2 cellular contexts compared by ENCODE assay signal in the genomic region with DNA sequence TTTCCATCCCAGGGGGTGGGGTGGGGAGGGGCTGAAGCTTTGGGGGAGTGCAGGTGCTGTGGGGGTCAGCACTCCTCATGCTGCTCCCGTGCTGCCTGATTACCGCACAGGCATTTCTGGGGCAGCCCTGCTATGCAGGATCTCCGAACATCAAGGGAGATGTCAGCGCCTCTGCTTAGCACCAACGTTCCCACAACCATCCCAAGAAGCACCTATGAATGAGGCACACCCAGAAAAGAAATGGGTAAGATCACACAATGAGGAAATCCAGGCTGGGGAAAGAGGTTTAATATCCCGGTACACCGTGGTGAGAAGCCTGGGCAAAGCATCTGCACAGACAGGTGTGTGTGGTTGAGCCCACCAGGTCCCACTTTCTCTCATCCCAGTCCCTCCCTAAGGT.
A peak's percentile ranks its signal among the peaks of the same experiment; 100 is the strongest.
TF ChIP-seq lines count a peak whose summit lies in the region.

No MANE protein-coding gene starts in this region.

TF ChIP-seq in H1, 55 proteins besides CTCF, POLR2A, EP300 and RAD21 (continued from another document):
- TF ChIP-seq POLR2AphosphoS5 (IDR thresholded peaks at IDR 0.05; ENCODE audit: low read depth, low read length) = peak; percentile 9; the same call in 1 of the 2 replicates
- no peak for TF ChIP-seq HDAC6 (IDR thresholded peaks at IDR 0.05; ENCODE audit: low read depth, low read length)
- TF ChIP-seq NANOG (IDR thresholded peaks at IDR 0.05; ENCODE audit: insufficient read depth, low read depth, low read length, poor library complexity, severe bottlenecking) = no peak
- TF ChIP-seq EZH2 (IDR thresholded peaks at IDR 0.05; ENCODE audit: low read depth, low read length, severe bottlenecking) = no peak

TF ChIP-seq in HEK293T, 16 proteins besides CTCF, POLR2A, EP300 and RAD21 (continued from another document):
- TF ChIP-seq, protein P1, sequence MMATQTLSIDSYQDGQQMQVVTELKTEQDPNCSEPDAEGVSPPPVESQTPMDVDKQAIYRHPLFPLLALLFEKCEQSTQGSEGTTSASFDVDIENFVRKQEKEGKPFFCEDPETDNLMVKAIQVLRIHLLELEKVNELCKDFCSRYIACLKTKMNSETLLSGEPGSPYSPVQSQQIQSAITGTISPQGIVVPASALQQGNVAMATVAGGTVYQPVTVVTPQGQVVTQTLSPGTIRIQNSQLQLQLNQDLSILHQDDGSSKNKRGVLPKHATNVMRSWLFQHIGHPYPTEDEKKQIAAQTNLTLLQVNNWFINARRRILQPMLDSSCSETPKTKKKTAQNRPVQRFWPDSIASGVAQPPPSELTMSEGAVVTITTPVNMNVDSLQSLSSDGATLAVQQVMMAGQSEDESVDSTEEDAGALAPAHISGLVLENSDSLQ (IDR thresholded peaks at IDR 0.05) = no peak
- TF ChIP-seq TARDBP (IDR thresholded peaks at IDR 0.05) (no peak), HDGF (IDR thresholded peaks at IDR 0.05; ENCODE audit: borderline replicate concordance) (no peak)
